In the genomic region with DNA sequence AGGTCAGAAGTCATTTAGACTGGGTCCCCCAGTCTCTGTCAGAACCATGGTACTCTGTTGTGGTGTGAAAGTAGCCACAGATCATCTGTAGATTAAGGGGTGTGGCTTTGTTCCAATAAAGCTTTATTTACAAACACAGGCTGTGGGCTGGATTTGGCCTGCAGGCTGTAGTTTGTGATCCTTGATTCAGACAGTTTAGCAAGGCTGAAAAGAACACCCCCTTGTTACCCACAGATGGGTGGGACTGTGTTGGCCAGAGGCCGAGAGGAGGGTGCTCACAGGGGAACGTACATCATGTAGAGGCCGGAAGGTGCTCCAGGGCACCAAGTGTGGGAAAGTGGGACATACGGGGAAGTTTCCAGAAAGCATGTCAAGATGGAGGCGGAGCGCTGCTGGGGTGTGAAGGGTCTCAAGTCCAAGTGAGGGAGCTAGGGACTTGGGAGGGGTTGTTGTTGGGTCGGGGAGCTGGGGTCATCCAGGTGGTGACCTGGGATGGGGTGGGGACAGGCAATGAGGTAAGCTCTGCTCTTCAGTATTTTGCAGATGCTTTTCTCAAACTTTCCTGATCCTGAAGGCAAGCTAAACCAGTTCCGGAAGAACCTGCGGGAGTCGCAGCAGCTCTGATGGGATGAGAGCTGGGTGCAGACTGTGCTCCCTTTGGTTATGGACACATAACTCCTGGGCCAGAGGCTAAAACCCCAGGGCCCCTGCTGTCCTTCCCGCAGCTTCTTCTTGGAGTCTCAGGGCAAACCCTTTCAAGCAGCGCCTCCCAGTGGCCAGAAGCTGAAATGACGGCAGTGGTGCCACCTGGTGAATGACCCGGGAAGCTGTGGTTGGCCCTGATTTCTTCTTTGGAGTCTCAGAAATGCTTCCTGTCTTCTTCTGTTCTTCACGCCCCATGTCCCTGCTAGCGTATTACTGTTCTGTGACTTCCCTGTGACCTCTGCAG, we compare ENCODE assay signal across 9 cellular contexts. TPM values are rescaled to one million over a fixed set of nuclear protein-coding genes. Genes with fewer than 3 reads are reported as not detected.
DNase-seq lines count a peak whose midpoint lies in the region; ATAC-seq, FAIRE-seq and TF ChIP-seq lines count a peak whose summit lies in the region.
"Not testable (repeated sequence)": the region's sequence is repeated elsewhere in the genome, so short reads cannot be mapped to it uniquely, and the experiment has no call there.
"Had no signal": no experiment of that assay in that cellular context is flagged by ENCODE, and none has a peak within 500 bp of the region (broad histone marks: within the 10 kb centered on the region; RNA-seq: fewer than 3 reads in every experiment).

No MANE protein-coding gene starts in this region.

- not testable (repeated sequence) for H3K9me3 Mint-ChIP-seq in immature natural killer cell

- TF ChIP-seq CTCF in pancreas (IDR thresholded peaks at IDR 0.05) (peak in 3 of 4 donors; percentile 8 to 13 (median 9)), thoracic aorta (IDR thresholded peaks at IDR 0.05) (peak; percentile 25)

- H3K36me3 ChIP-seq in pancreas, thoracic aorta: not testable (repeated sequence)

- not testable (repeated sequence) for H3K9me3 ChIP-seq in pancreas, thoracic aorta

- H3K4me3 Mint-ChIP-seq in immature natural killer cell, result not testable (repeated sequence)

- H3K27me3 ChIP-seq in pancreas; thoracic aorta (replicated peaks; ENCODE audit: insufficient read depth): not testable (repeated sequence)

- H3K4me1 Mint-ChIP-seq in immature natural killer cell, result peaks cover 48 to 54% of the 10 kb centered on the region in 2 donors

- ATAC-seq in pancreas; thoracic aorta (ENCODE audit: insufficient number of reproducible peaks, low FRiP score, low read depth): not testable (repeated sequence)

- FAIRE-seq in pancreas (lab: Jason Lieb, UNC), result not testable (repeated sequence)

- DNase-seq in Caki2 (ENCODE audit: low read depth), result peak; percentile 18
- DNase-seq in M059J (ENCODE audit: low read depth), result peak; percentile 21
- DNase-seq in SW480 (ENCODE audit: low spot score), result peak; percentile 12
- DNase-seq in activated naive CD4-positive, alpha-beta T cell treated with Interleukin-2 at 50 U/mL for 16 hours, result peak; percentile 49
- DNase-seq in effector CD8-positive, alpha-beta T cell (lab: John Stamatoyannopoulos, UW), result peak; percentile 18
- DNase-seq in immature natural killer cell, result peak; percentile 31 to 59 (median 49)
- DNase-seq in pancreas, result peak in 1 of 6 donors; percentile 49
- DNase-seq in thoracic aorta (ENCODE audit: low spot score), result not testable (repeated sequence)

- H3K27ac ChIP-seq in pancreas, thoracic aorta: not testable (repeated sequence)

- intact Hi-C loops in pancreas (cut with DNase I), result loop anchor here in 1 of 3 donors (10.0 kb wide), 1 partner anchor 153 kb away; no protein-coding TSS in a partner anchor

- 32 to 40% methylated on average over 13 to 15 of the region's 16 CpGs for WGBS in pancreas, 2 donors

- H3K36me3 Mint-ChIP-seq in immature natural killer cell, result not testable (repeated sequence)

- H3K27me3 Mint-ChIP-seq in immature natural killer cell (ENCODE audit: low read depth in 3 of 3), result not testable (repeated sequence)

- H3K27ac Mint-ChIP-seq in immature natural killer cell, result peak overlapping the region in 1 of 6 donors; percentile 67

- H3K4me1 ChIP-seq in pancreas; thoracic aorta (ENCODE audit: control insufficient read depth in 1 of 2, low read depth in 2 of 2): not testable (repeated sequence)

- in situ Hi-C loops in Caki2 (cut with HindIII; ENCODE audit: low pct_unique_long_range_greater_than_20kb, low sequenced_read_pairs), result not testable (repeated sequence)

- H3K4me3 ChIP-seq in pancreas, thoracic aorta: not testable (repeated sequence)

RNA-seq across cellular contexts. Expression of gene ALG1L2, which starts 16.3 kb away (rescaled TPM):
- not detected in 2 replicates for total RNA-seq in Caki2 (2014; rRNA removed; shearing (Covaris generic); ENCODE audit: low replicate concordance)
- not detected in 2 replicates for total RNA-seq in M059J (2014; rRNA removed; shearing (Covaris generic))
- polyA plus RNA-seq in immature natural killer cell (under 1 TPM in 1 of 3 donors, not detected in 2; 0.83 TPM), pancreas (not detected)
- total RNA-seq in pancreas (under 1 TPM in 4 of 6 donors, not detected in 2; 0.28 to 0.88 (median 0.61) TPM), thoracic aorta (not detected)
- total RNA-seq: T-helper 1 cell treated with Interleukin-12 subunit alpha and Interleukin-12 subunit beta and Interleukin-4 antibody, amounts not matched to agents 30 ng/mL and 1 ng/mL, for 36 hours had no signal
